Comparison of ENCODE assay signal across 22 cellular contexts in genomic region chr17:848402-848801, GRCh38.
DNase-seq lines count a peak whose midpoint lies in the region; ATAC-seq and TF ChIP-seq lines count a peak whose summit lies in the region.
"Had no signal": no experiment of that assay in that cellular context is flagged by ENCODE, and none has a peak within 500 bp of the region (broad histone marks: within the 10 kb centered on the region; RNA-seq: fewer than 3 reads in every experiment).

No MANE protein-coding gene starts in this region.

- TF ChIP-seq EP300 in sigmoid colon (IDR thresholded peaks at IDR 0.05), result no peak

- peaks cover 6 to 10% (median 9%) of the 10 kb centered on the region in 3 donors for H3K4me1 Mint-ChIP-seq in T-cell

- ATAC-seq in left ventricle myocardium superior, result no peak
- ATAC-seq in lower lobe of right lung, result no peak
- no peak for ATAC-seq in activated CD4-positive, CD25-positive, alpha-beta regulatory T cell treated with anti-CD3 and anti-CD28 coated beads, Interleukin-2, amount 50 U/mL, for 24 hours
- no peak for ATAC-seq in T-cell (replicated peaks in 1 of 4)
- ATAC-seq: body of pancreas had no signal

- WGBS in sigmoid colon, 2 donors, result 27 to 65% methylated on average over 11 of the region's 11 CpGs
- WGBS in GM23248 (ENCODE audit: low coverage in 1 of 2, low lambda C conversion rate in 2 of 2, missing lambda C conversion rate in 2 of 2), 2 experiments, result 87 to 89% methylated on average over 11 of the region's 11 CpGs

- H3K4me2 ChIP-seq in GM23248 (ENCODE audit: unreplicated experiment), result no peak overlapping the region

- TF ChIP-seq CTCF in right atrium auricular region (IDR thresholded peaks at IDR 0.05) (no peak), lower lobe of right lung (IDR thresholded peaks at IDR 0.05) (no peak), sigmoid colon (IDR thresholded peaks at IDR 0.05) (no peak)

- TF ChIP-seq POLR2A in sigmoid colon (IDR thresholded peaks at IDR 0.05), result no peak

- H3K4me3 ChIP-seq in right atrium auricular region, result no peak overlapping the region
- peak overlapping the region; percentile 21 for H3K4me3 ChIP-seq in lower lobe of right lung
- H3K4me3 ChIP-seq in sigmoid colon, result no peak overlapping the region
- no peak overlapping the region for H3K4me3 ChIP-seq in GM23248
- H3K4me3 ChIP-seq: body of pancreas, tibial nerve had no signal

- peaks cover 0 to 42% of the 10 kb centered on the region in 2 donors for H3K4me1 ChIP-seq in right atrium auricular region
- H3K4me1 ChIP-seq in lower lobe of right lung, result peaks cover 17% of the 10 kb centered on the region
- peaks cover 0 to 73% (median 63%) of the 10 kb centered on the region in 4 donors for H3K4me1 ChIP-seq in sigmoid colon
- peaks cover 21% of the 10 kb centered on the region for H3K4me1 ChIP-seq in GM23248 (ENCODE audit: insufficient read depth)

- H3K4me3 Mint-ChIP-seq in T-cell, result no peak overlapping the region
- H3K4me3 Mint-ChIP-seq: activated CD4-positive, alpha-beta memory T cell treated with anti-CD3 and anti-CD28 coated beads, Interleukin-2, amount 10 ng/mL, durations not matched to agents 7 days and 5 days; naive B cell had no signal

- peaks cover 21% of the 10 kb centered on the region for H3F3A ChIP-seq in GM23248 (ENCODE audit: insufficient read depth)

- H3K36me3 ChIP-seq in right atrium auricular region (no peaks in the 10 kb centered on the region), lower lobe of right lung (no peaks in the 10 kb centered on the region), sigmoid colon (no peaks in the 10 kb centered on the region), GM23248 (ENCODE audit: low read depth) (no peaks in the 10 kb centered on the region)
- H3K36me3 ChIP-seq: tibial nerve had no signal

- no peak overlapping the region for H3K9ac ChIP-seq in GM23248

- H3K27ac Mint-ChIP-seq in T-cell, result no peak overlapping the region
- H3K27ac Mint-ChIP-seq: activated CD4-positive, alpha-beta memory T cell treated with anti-CD3 and anti-CD28 coated beads, Interleukin-2, amount 10 ng/mL, durations not matched to agents 7 days and 5 days; naive B cell had no signal

- peaks cover 40 to 54% of the 10 kb centered on the region in 2 donors for H3K27me3 Mint-ChIP-seq in T-cell

- no peaks in the 10 kb centered on the region for H3K9me3 Mint-ChIP-seq in T-cell
- H3K9me3 Mint-ChIP-seq: activated CD4-positive, alpha-beta memory T cell treated with anti-CD3 and anti-CD28 coated beads, Interleukin-2, amount 10 ng/mL, durations not matched to agents 7 days and 5 days; naive B cell had no signal

- H3K27me3 ChIP-seq in right atrium auricular region (no peaks in the 10 kb centered on the region), lower lobe of right lung (ENCODE audit: low read depth) (peaks cover 8% of the 10 kb centered on the region), sigmoid colon (no peaks in the 10 kb centered on the region), GM23248 (replicated peaks; ENCODE audit: insufficient read depth) (no peaks in the 10 kb centered on the region)
- H3K27me3 ChIP-seq: body of pancreas had no signal

- H4K20me1 ChIP-seq in GM23248 (ENCODE audit: insufficient read depth), result no peaks in the 10 kb centered on the region

- intact Hi-C loops in left ventricle myocardium superior (cut with micrococcal nuclease), result no loop called here
- intact Hi-C loops in lower lobe of right lung (cut with DNase I), result no loop called here
- intact Hi-C loops in sigmoid colon (cut with DNase I), result loop anchor here (5.0 kb wide), 3 partner anchors 39 to 109 kb away; no protein-coding TSS in a partner anchor

- H3K9me3 ChIP-seq in right atrium auricular region (no peaks in the 10 kb centered on the region), lower lobe of right lung (no peaks in the 10 kb centered on the region), sigmoid colon (no peaks in the 10 kb centered on the region), GM23248 (ENCODE audit: low read depth) (no peaks in the 10 kb centered on the region)
- H3K9me3 ChIP-seq: body of pancreas, tibial nerve had no signal

- H3K36me3 Mint-ChIP-seq in T-cell, result no peaks in the 10 kb centered on the region
- H3K36me3 Mint-ChIP-seq: naive B cell had no signal

- in situ Hi-C loops in GM23248 (cut with MboI), result no loop called here

- H3K27ac ChIP-seq in right atrium auricular region (peak overlapping the region; percentile 53 to 56), lower lobe of right lung (peak overlapping the region; percentile 48), sigmoid colon (peak overlapping the region; percentile 45 to 89 (median 84)), GM23248 (no peak overlapping the region)
- H3K27ac ChIP-seq: C4-2B had no signal

- no peaks in the 10 kb centered on the region for H3K9me2 ChIP-seq in GM23248 (ENCODE audit: insufficient read depth)

- H2AFZ ChIP-seq in GM23248, result no peak overlapping the region

- H3K79me2 ChIP-seq in GM23248 (ENCODE audit: insufficient read depth), result peaks cover 63% of the 10 kb centered on the region

- CTCF ChIA-PET in T-cell (lab: Charles Lee), result no interaction called here

- POLR2A ChIA-PET in T-cell (lab: Charles Lee), result no interaction called here

- DNase-seq in right atrium auricular region (ENCODE audit: low spot score) (no peak), left ventricle myocardium superior (no peak), lower lobe of right lung (no peak), sigmoid colon (no peak), GM23248 (no peak), occipital lobe (lab: John Stamatoyannopoulos, UW) (no peak), T-cell (no peak)
- DNase-seq: ACHN; activated CD4-positive, alpha-beta memory T cell treated with anti-CD3 and anti-CD28 coated beads, Interleukin-2, amount 10 ng/mL, durations not matched to agents 7 days and 5 days; activated effector memory CD4-positive, alpha-beta T cell treated with Interleukin-2 at 50 U/mL for 16 hours; body of pancreas; Calu3; GOT3; naive B cell; NCI-H1048; NCI-H187 treated with DMSO at 0.1 percent for 48 hours; NCI-H2227 treated with DMSO at 0.1 percent for 48 hours; small intestine; stimulated activated naive CD4-positive, alpha-beta T cell had no signal
